1 cellular context compared by ENCODE assay signal in the genomic region with DNA sequence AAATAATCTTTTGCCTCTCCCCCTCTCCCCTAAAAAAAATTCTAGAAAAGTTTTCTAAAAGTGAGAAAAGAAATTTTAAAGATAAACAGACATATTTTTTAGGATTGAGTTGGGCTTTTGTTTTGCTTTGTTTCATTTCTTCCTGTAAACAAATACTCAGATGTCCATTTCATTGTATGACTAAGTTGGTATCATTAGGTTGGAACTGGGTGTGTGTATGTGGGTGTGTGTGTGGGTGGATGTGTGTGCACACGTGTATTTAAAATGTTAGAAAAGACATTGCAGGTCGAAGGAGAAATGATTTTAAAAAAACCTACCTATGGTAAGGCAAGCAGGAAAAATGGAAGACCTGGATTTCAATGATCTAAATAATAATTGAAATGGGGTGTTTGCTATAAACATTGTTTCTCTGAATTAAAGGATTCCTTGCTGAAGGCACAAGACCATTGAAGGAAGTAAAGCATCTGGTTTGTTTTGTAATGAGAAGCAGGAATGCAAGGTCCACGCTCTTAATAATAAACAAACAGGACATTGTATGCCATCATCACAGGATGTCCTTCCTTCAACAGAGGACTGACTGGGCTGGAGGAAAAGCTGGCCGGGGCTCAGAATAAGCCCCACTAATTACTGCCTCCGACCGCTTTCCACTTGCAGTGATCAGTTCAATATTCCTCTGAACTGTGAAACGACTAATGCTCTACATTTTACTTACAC.
A peak's percentile ranks its signal among the peaks of the same experiment; 100 is the strongest.
TF ChIP-seq lines count a peak whose summit lies in the region.

No MANE protein-coding gene starts in this region.

TF ChIP-seq in K562, 482 proteins besides CTCF, POLR2A, EP300 and RAD21:
- peak; percentile 86 for TF ChIP-seq EGR1 (conservative IDR thresholded peaks at IDR 0.05)
- TF ChIP-seq SMARCA4 (IDR thresholded peaks at IDR 0.05): 0 out of 2 replicates have a peak, but pooled peaks have one; percentile 5
- TF ChIP-seq, protein P1, sequence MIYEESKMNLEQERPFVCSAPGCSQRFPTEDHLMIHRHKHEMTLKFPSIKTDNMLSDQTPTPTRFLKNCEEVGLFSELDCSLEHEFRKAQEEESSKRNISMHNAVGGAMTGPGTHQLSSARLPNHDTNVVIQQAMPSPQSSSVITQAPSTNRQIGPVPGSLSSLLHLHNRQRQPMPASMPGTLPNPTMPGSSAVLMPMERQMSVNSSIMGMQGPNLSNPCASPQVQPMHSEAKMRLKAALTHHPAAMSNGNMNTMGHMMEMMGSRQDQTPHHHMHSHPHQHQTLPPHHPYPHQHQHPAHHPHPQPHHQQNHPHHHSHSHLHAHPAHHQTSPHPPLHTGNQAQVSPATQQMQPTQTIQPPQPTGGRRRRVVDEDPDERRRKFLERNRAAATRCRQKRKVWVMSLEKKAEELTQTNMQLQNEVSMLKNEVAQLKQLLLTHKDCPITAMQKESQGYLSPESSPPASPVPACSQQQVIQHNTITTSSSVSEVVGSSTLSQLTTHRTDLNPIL (CRISPR knock-in tag; IDR thresholded peaks at IDR 0.05): no peak
